In genomic region chr9:132210472-132211145, GRCh38 we compare ENCODE assay signal across 13 cellular contexts. TPM values are rescaled to one million over a fixed set of nuclear protein-coding genes. Genes with fewer than 3 reads are reported as not detected.
DNase-seq lines count a peak whose midpoint lies in the region; FAIRE-seq and TF ChIP-seq lines count a peak whose summit lies in the region.
"Had no signal": no experiment of that assay in that cellular context is flagged by ENCODE, and none has a peak within 500 bp of the region (broad histone marks: within the 10 kb centered on the region; RNA-seq: fewer than 3 reads in every experiment).

No MANE protein-coding gene starts in this region.

- intact Hi-C loops in activated T-helper 2 cell treated with anti-CD3 and anti-CD28 coated beads, Interferon-gamma antibody, Interleukin-2, Interleukin-4, amounts not matched to agents 10 μg/mL and 5 μg/mL and 100 μg/mL, durations not matched to agents 14 hours and 24 hours and 36 hours (cut with micrococcal nuclease), result no loop called here

- H3K27ac ChIP-seq in RWPE1, result no peak overlapping the region
- H3K27ac ChIP-seq: esophagus muscularis mucosa had no signal

- peaks cover 22% of the 10 kb centered on the region for H3K27me3 Mint-ChIP-seq in activated naive CD4-positive, alpha-beta T cell treated with anti-CD3 and anti-CD28 coated beads, Interleukin-2, amount 10 ng/mL, durations not matched to agents 7 days and 5 days
- H3K27me3 Mint-ChIP-seq in activated T-helper 2 cell treated with anti-CD3 and anti-CD28 coated beads, Interferon-gamma antibody, Interleukin-2, Interleukin-4, amounts not matched to agents 10 μg/mL and 5 μg/mL and 100 μg/mL, durations not matched to agents 14 hours and 24 hours and 36 hours (ENCODE audit: low read depth), result no peaks in the 10 kb centered on the region

- no peaks in the 10 kb centered on the region for H3K36me3 Mint-ChIP-seq in activated naive CD4-positive, alpha-beta T cell treated with anti-CD3 and anti-CD28 coated beads, Interleukin-2, amount 10 ng/mL, durations not matched to agents 7 days and 5 days
- H3K36me3 Mint-ChIP-seq in activated T-helper 2 cell treated with anti-CD3 and anti-CD28 coated beads, Interferon-gamma antibody, Interleukin-2, Interleukin-4, amounts not matched to agents 10 μg/mL and 5 μg/mL and 100 μg/mL, durations not matched to agents 14 hours and 24 hours and 36 hours (ENCODE audit: low read depth), result no peaks in the 10 kb centered on the region
- H3K36me3 Mint-ChIP-seq: activated naive CD4-positive, alpha-beta T cell treated with anti-CD3 and anti-CD28 coated beads, Interleukin-2, amount 50 U/mL, for 24 hours had no signal

- H3K9me3 Mint-ChIP-seq in activated naive CD4-positive, alpha-beta T cell treated with anti-CD3 and anti-CD28 coated beads, Interleukin-2, amount 10 ng/mL, durations not matched to agents 7 days and 5 days, result no peaks in the 10 kb centered on the region
- no peaks in the 10 kb centered on the region for H3K9me3 Mint-ChIP-seq in activated T-helper 2 cell treated with anti-CD3 and anti-CD28 coated beads, Interferon-gamma antibody, Interleukin-2, Interleukin-4, amounts not matched to agents 10 μg/mL and 5 μg/mL and 100 μg/mL, durations not matched to agents 14 hours and 24 hours and 36 hours
- H3K9me3 Mint-ChIP-seq: activated naive CD4-positive, alpha-beta T cell treated with anti-CD3 and anti-CD28 coated beads, Interleukin-2, amount 50 U/mL, for 24 hours had no signal

- no peak for FAIRE-seq in frontal cortex (lab: Jason Lieb, UNC)

- TF ChIP-seq CTCF in RWPE1 (conservative IDR thresholded peaks at IDR 0.05; ENCODE audit: low read depth), result no peak

- H3K4me1 Mint-ChIP-seq in activated naive CD4-positive, alpha-beta T cell treated with anti-CD3 and anti-CD28 coated beads, Interleukin-2, amount 10 ng/mL, durations not matched to agents 7 days and 5 days, result no peaks in the 10 kb centered on the region
- H3K4me1 Mint-ChIP-seq in activated T-helper 2 cell treated with anti-CD3 and anti-CD28 coated beads, Interferon-gamma antibody, Interleukin-2, Interleukin-4, amounts not matched to agents 10 μg/mL and 5 μg/mL and 100 μg/mL, durations not matched to agents 14 hours and 24 hours and 36 hours (ENCODE audit: low read depth), result peaks cover 6% of the 10 kb centered on the region
- H3K4me1 Mint-ChIP-seq: activated naive CD4-positive, alpha-beta T cell treated with anti-CD3 and anti-CD28 coated beads, Interleukin-2, amount 50 U/mL, for 24 hours had no signal

- no peak overlapping the region for H3K27ac Mint-ChIP-seq in activated naive CD4-positive, alpha-beta T cell treated with anti-CD3 and anti-CD28 coated beads, Interleukin-2, amount 10 ng/mL, durations not matched to agents 7 days and 5 days
- H3K27ac Mint-ChIP-seq in activated T-helper 2 cell treated with anti-CD3 and anti-CD28 coated beads, Interferon-gamma antibody, Interleukin-2, Interleukin-4, amounts not matched to agents 10 μg/mL and 5 μg/mL and 100 μg/mL, durations not matched to agents 14 hours and 24 hours and 36 hours, result no peak overlapping the region
- H3K27ac Mint-ChIP-seq: activated naive CD4-positive, alpha-beta T cell treated with anti-CD3 and anti-CD28 coated beads, Interleukin-2, amount 50 U/mL, for 24 hours had no signal

- no peak overlapping the region for H3K4me3 Mint-ChIP-seq in activated naive CD4-positive, alpha-beta T cell treated with anti-CD3 and anti-CD28 coated beads, Interleukin-2, amount 10 ng/mL, durations not matched to agents 7 days and 5 days
- H3K4me3 Mint-ChIP-seq in activated T-helper 2 cell treated with anti-CD3 and anti-CD28 coated beads, Interferon-gamma antibody, Interleukin-2, Interleukin-4, amounts not matched to agents 10 μg/mL and 5 μg/mL and 100 μg/mL, durations not matched to agents 14 hours and 24 hours and 36 hours (ENCODE audit: low read depth), result no peak overlapping the region
- H3K4me3 Mint-ChIP-seq: activated naive CD4-positive, alpha-beta T cell treated with anti-CD3 and anti-CD28 coated beads, Interleukin-2, amount 50 U/mL, for 24 hours had no signal

- DNase-seq in stimulated activated CD4-positive, alpha-beta T cell treated with anti-CD3 and anti-CD28 coated beads, Interleukin-1b, Interleukin-23, amount 100 ng/mL, for 48 hours, result peak; percentile 35
- no peak for DNase-seq in stimulated activated CD4-positive, alpha-beta T cell treated with anti-CD3 and anti-CD28 coated beads, Interleukin-4, amount 100 ng/mL, for 1 hour
- peak; percentile 70 for DNase-seq in RWPE1 (ENCODE audit: low spot score)
- peak; percentile 2 for DNase-seq in fibroblast of peridontal ligament (ENCODE audit: extremely low read depth)
- DNase-seq in frontal cortex (ENCODE audit: low spot score in 2 of 2), result no peak
- DNase-seq in NCI-H1436 (lab: John Stamatoyannopoulos, UW), result no peak
- DNase-seq in activated naive CD4-positive, alpha-beta T cell treated with anti-CD3 and anti-CD28 coated beads, Interleukin-2, amount 10 ng/mL, durations not matched to agents 7 days and 5 days, result no peak
- no peak for DNase-seq in activated T-helper 2 cell treated with anti-CD3 and anti-CD28 coated beads, Interferon-gamma antibody, Interleukin-2, Interleukin-4, amounts not matched to agents 10 μg/mL and 5 μg/mL and 100 μg/mL, durations not matched to agents 14 hours and 24 hours and 36 hours (ENCODE audit: low spot score)
- DNase-seq: activated CD4-positive, alpha-beta T cell treated with anti-CD3 and anti-CD28 coated beads for 1 hour; mesendoderm; SW 1271 had no signal

- POLR2A ChIA-PET in RWPE1 (lab: Yijun Ruan, JAX; ENCODE audit: low non-redundant PET), result no interaction called here

- CTCF ChIA-PET in RWPE1 (lab: Yijun Ruan, JAX), result interaction anchor here (0.6 to 0.7 kb wide), 2 partner anchors 11 to 41 kb away, joined by 3 to 5 read pairs; no protein-coding TSS in a partner anchor
- CTCF ChIA-PET in activated naive CD4-positive, alpha-beta T cell treated with anti-CD3 and anti-CD28 coated beads, Interleukin-2, amount 10 ng/mL, durations not matched to agents 7 days and 5 days (lab: Charles Lee), result no interaction called here

RNA-seq across cellular contexts. Expression of gene NTNG2, which starts 48.8 kb away (rescaled TPM):
- 16.3 TPM for total RNA-seq in frontal cortex
- 3.8 and 5.2 TPM in 2 replicates for total RNA-seq in activated T-helper 2 cell treated with anti-CD3 and anti-CD28 coated beads, Interferon-gamma antibody, Interleukin-2, Interleukin-4, amounts not matched to agents 10 μg/mL and 5 μg/mL and 100 μg/mL, durations not matched to agents 14 hours and 24 hours and 36 hours

Comparison
In these comparisons a context has a peak if more than half of its experiments do, and no peak if none do; other contexts are left out.
1. DNase-seq: peak in stimulated activated CD4-positive, alpha-beta T cell treated with anti-CD3 and anti-CD28 coated beads, Interleukin-1b, Interleukin-23, amount 100 ng/mL, for 48 hours (single experiment), RWPE1 (single experiment) and fibroblast of peridontal ligament (single experiment); none in stimulated activated CD4-positive, alpha-beta T cell treated with anti-CD3 and anti-CD28 coated beads, Interleukin-4, amount 100 ng/mL, for 1 hour (single experiment), frontal cortex (0 of 2), NCI-H1436 (single experiment), activated naive CD4-positive, alpha-beta T cell treated with anti-CD3 and anti-CD28 coated beads, Interleukin-2, amount 10 ng/mL, durations not matched to agents 7 days and 5 days (single experiment) and activated T-helper 2 cell treated with anti-CD3 and anti-CD28 coated beads, Interferon-gamma antibody, Interleukin-2, Interleukin-4, amounts not matched to agents 10 μg/mL and 5 μg/mL and 100 μg/mL, durations not matched to agents 14 hours and 24 hours and 36 hours (single experiment).